Comparison of ENCODE assay signal across 8 cellular contexts in the genomic region with DNA sequence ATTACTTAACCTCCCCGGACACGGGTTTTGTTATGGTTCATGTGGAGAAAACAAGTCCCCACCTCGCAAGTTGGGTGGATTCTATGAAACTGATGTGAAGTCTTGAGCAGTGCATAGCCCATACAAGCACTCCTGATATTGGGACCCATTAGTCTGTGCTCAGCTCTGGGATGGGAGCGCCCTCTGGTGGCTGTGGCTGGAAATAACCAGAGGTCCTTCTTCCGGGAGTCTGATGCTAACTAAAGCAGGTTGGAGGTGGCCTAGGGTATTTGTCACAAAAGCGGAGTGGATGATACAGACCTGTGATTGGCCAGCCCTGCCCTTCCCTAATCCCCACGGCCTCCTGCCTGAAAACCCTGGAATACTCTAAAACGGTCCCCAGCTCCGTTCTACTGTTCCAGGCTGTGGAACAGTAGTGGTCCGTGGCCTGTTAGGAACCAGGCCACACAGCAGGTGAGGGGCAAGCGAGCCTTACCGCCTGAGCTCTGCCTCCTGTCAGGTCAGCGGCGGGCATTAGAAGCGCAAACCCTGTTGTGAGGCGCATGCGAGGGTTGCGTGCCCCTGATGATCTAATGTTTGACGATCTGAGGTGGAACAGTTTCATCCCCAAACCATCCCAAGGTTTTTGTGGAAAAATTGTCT. TPM values are rescaled to one million over a fixed set of nuclear protein-coding genes. Genes with fewer than 3 reads are reported as not detected.
DNase-seq lines count a peak whose midpoint lies in the region; ATAC-seq and TF ChIP-seq lines count a peak whose summit lies in the region.

No MANE protein-coding gene starts in this region.

- DNase-seq in Daoy (ENCODE audit: low read depth) (peak; percentile 86), Kasumi-1 (lab: John Stamatoyannopoulos, UW) (peak; percentile 84 to 91), RWPE2 (ENCODE audit: low spot score) (no peak), foreskin melanocyte (peak; percentile 66), occipital lobe (lab: John Stamatoyannopoulos, UW) (peak; percentile 84), thoracic aorta (ENCODE audit: low spot score) (peak; percentile 66)
- DNase-seq in activated T-helper 9 cell treated with anti-CD3 and anti-CD28 coated beads, Interleukin-2, amount 50 U/mL, for 16 hours (ENCODE audit: low read depth), result peak; percentile 86

- ATAC-seq in GM21717 (IDR thresholded peaks at IDR 0.05; ENCODE audit: unreplicated experiment) (peak; percentile 66), RWPE2 (ENCODE audit: low read depth) (peak; percentile 62), thoracic aorta (ENCODE audit: insufficient number of reproducible peaks, low FRiP score, low read depth) (peak; percentile 71)

- H3K4me1 ChIP-seq in RWPE2 (ENCODE audit: insufficient read depth, poor library complexity, severe bottlenecking) (peaks cover 25% of the 10 kb centered on the region), thoracic aorta (ENCODE audit: control insufficient read depth in 1 of 2, low read depth in 2 of 2) (peaks cover 45 to 53% of the 10 kb centered on the region in 2 donors)

- no peaks in the 10 kb centered on the region for H3K27me3 ChIP-seq in RWPE2 (ENCODE audit: insufficient read depth, poor library complexity, severe bottlenecking)
- H3K27me3 ChIP-seq in thoracic aorta (replicated peaks; ENCODE audit: insufficient read depth), result no peaks in the 10 kb centered on the region

- no peak overlapping the region for H3K4me3 ChIP-seq in RWPE2 (ENCODE audit: severe bottlenecking)
- H3K4me3 ChIP-seq in thoracic aorta, result no peak overlapping the region

- H3K36me3 ChIP-seq in RWPE2 (ENCODE audit: low read depth) (peaks cover 24% of the 10 kb centered on the region), thoracic aorta (peaks cover 16% of the 10 kb centered on the region)

- TF ChIP-seq CTCF in RWPE2 (IDR thresholded peaks at IDR 0.05; ENCODE audit: poor library complexity, severe bottlenecking), result peak; percentile 93
- TF ChIP-seq CTCF in thoracic aorta (IDR thresholded peaks at IDR 0.05), result peak; percentile 98

- H3K9me3 ChIP-seq in RWPE2 (ENCODE audit: severe bottlenecking), result no peaks in the 10 kb centered on the region
- no peaks in the 10 kb centered on the region for H3K9me3 ChIP-seq in thoracic aorta

- H3K27ac ChIP-seq in RWPE2 (ENCODE audit: poor library complexity, severe bottlenecking) (no peak overlapping the region), thoracic aorta (peak overlapping the region; percentile 10 to 31)

RNA-seq across cellular contexts. Expression of gene SLC48A1, which starts 6.4 kb away (rescaled TPM):
- 2.3 and 4.6 TPM in 2 replicates for total RNA-seq in Daoy (2014; rRNA removed; shearing (Covaris generic))
- total RNA-seq in occipital lobe (11.1 TPM), thoracic aorta (100 to 1,000 TPM in 1 of 2 donors, 10 to 100 TPM in 1; 60.5 to 107 TPM)

RNA-seq across cellular contexts. Expression of gene RAPGEF3, which starts 20.7 kb away (rescaled TPM):
- 0.83 and 1.4 TPM in 2 replicates for total RNA-seq in Daoy (2014; rRNA removed; shearing (Covaris generic))
- total RNA-seq in occipital lobe, result 9.0 TPM
- 10 to 100 TPM; 40.9 to 77.4 TPM for total RNA-seq in thoracic aorta

RNA-seq across cellular contexts. Expression of gene HDAC7, which starts 40.3 kb away (rescaled TPM):
- total RNA-seq in Daoy (2014; rRNA removed; shearing (Covaris generic)), result 19.3 and 20.6 TPM in 2 replicates
- total RNA-seq in occipital lobe (5.9 TPM), thoracic aorta (100 to 1,000 TPM in 1 of 2 donors, 10 to 100 TPM in 1; 77.8 to 112 TPM)

RNA-seq across cellular contexts. Expression of gene ENDOU, which starts 54.1 kb away (rescaled TPM):
- 0.11 TPM in 1 of 2 replicates, not detected in the other for total RNA-seq in Daoy (2014; rRNA removed; shearing (Covaris generic))
- total RNA-seq in occipital lobe (not detected), thoracic aorta (under 1 TPM in 1 of 2 donors, not detected in 1; 0.49 TPM)
